Comparison of ENCODE assay signal across 25 cellular contexts in genomic region chr14:76595266-76595665, GRCh38.
"Had no signal": no experiment of that assay in that cellular context is flagged by ENCODE, and none has a peak within 500 bp of the region (broad histone marks: within the 10 kb centered on the region; RNA-seq: fewer than 3 reads in every experiment).

No MANE protein-coding gene starts in this region.

- DNase-seq: activated CD4-positive, alpha-beta T cell treated with anti-CD3 and anti-CD28 coated beads for 4 hours; activated CD4-positive, alpha-beta T cell treated with anti-CD3 and anti-CD28 coated beads, Interleukin-2, amount 50 U/mL, for 4 hours; activated naive CD4-positive, alpha-beta T cell; activated T-cell treated with anti-CD3 and anti-CD28 coated beads for 4 hours; activated T-cell treated with anti-CD3 and anti-CD28 coated beads, Interleukin-2, amount 50 U/mL, for 72 hours; glutamatergic neuron; kidney; left colon; midbrain; naive thymus-derived CD4-positive, alpha-beta T cell; ovary; stimulated activated CD4-positive, alpha-beta T cell treated with anti-CD3 and anti-CD28 coated beads, Interleukin-2, amount 100 ng/mL, for 48 hours; stimulated activated naive CD4-positive, alpha-beta T cell treated with Interleukin-2 at 50 U/mL for 16 hours; testis; trophoblast cell had no signal

- H3K27me3 ChIP-seq: esophagus muscularis mucosa, ovary, testis had no signal

- H3K4me3 Mint-ChIP-seq: activated T-cell treated with anti-CD3 and anti-CD28 coated beads, Interleukin-2, amount 50 U/mL, for 72 hours; central memory CD8-positive, alpha-beta T cell; dendritic cell treated with granulocyte-macrophage colony-stimulating factor and Interleukin-4, amounts not matched to agents 40 ng/mL and 50 ng/mL, for 4 days; naive thymus-derived CD4-positive, alpha-beta T cell had no signal

- ATAC-seq: activated naive CD4-positive, alpha-beta T cell treated with anti-CD3 and anti-CD28 coated beads, Interleukin-2, amount 50 U/mL, for 72 hours; activated T-cell treated with anti-CD3 and anti-CD28 coated beads, Interleukin-2, amount 50 U/mL, for 72 hours; left colon; naive thymus-derived CD4-positive, alpha-beta T cell had no signal

- H2AFZ ChIP-seq: hepatocyte had no signal

- H3K27ac Mint-ChIP-seq: activated naive CD4-positive, alpha-beta T cell treated with anti-CD3 and anti-CD28 coated beads, Interleukin-2, amount 50 U/mL, for 72 hours; activated T-cell treated with anti-CD3 and anti-CD28 coated beads, Interleukin-2, amount 50 U/mL, for 72 hours; dendritic cell treated with granulocyte-macrophage colony-stimulating factor and Interleukin-4, amounts not matched to agents 40 ng/mL and 50 ng/mL, for 4 days; naive thymus-derived CD4-positive, alpha-beta T cell had no signal

- H3K4me1 ChIP-seq: esophagus muscularis mucosa, prostate gland, testis had no signal

- H3K36me3 ChIP-seq: esophagus muscularis mucosa, ovary, prostate gland had no signal

- H3K79me2 ChIP-seq: hepatocyte had no signal

- H3K4me3 ChIP-seq: esophagus muscularis mucosa, hepatocyte, ovary, prostate gland, testis had no signal

- H3K9me3 Mint-ChIP-seq: activated naive CD4-positive, alpha-beta T cell treated with anti-CD3 and anti-CD28 coated beads, Interleukin-2, amount 50 U/mL, for 72 hours; activated T-cell treated with anti-CD3 and anti-CD28 coated beads, Interleukin-2, amount 50 U/mL, for 72 hours; central memory CD8-positive, alpha-beta T cell; dendritic cell treated with granulocyte-macrophage colony-stimulating factor and Interleukin-4, amounts not matched to agents 40 ng/mL and 50 ng/mL, for 4 days had no signal

- H3K4me2 ChIP-seq: hepatocyte had no signal

- H3K4me1 Mint-ChIP-seq: central memory CD8-positive, alpha-beta T cell; naive thymus-derived CD4-positive, alpha-beta T cell had no signal

- H3K9me3 ChIP-seq: esophagus muscularis mucosa, ovary, prostate gland, testis had no signal

- H3K27ac ChIP-seq: esophagus muscularis mucosa, hepatocyte, ovary, prostate gland, testis, VCaP had no signal

- FAIRE-seq: bronchial epithelial cell, frontal cortex, kidney, urothelium cell line had no signal

- H3K36me3 Mint-ChIP-seq: activated naive CD4-positive, alpha-beta T cell treated with anti-CD3 and anti-CD28 coated beads, Interleukin-2, amount 50 U/mL, for 72 hours had no signal
